In genomic region chr1:221714227-221715116, GRCh38 we compare ENCODE assay signal across 11 cellular contexts. TPM values are rescaled to one million over a fixed set of nuclear protein-coding genes. Genes with fewer than 3 reads are reported as not detected.
DNase-seq lines count a peak whose midpoint lies in the region; ATAC-seq and TF ChIP-seq lines count a peak whose summit lies in the region.
"Had no signal": no experiment of that assay in that cellular context is flagged by ENCODE, and none has a peak within 500 bp of the region (broad histone marks: within the 10 kb centered on the region; RNA-seq: fewer than 3 reads in every experiment).

No MANE protein-coding gene starts in this region.

- ATAC-seq in activated T-helper 17 cell treated with anti-CD3 and anti-CD28 coated beads, Interleukin-2, amount 50 U/mL, for 72 hours (replicated peaks): no peak
- ATAC-seq in GM19035 (IDR thresholded peaks at IDR 0.05; ENCODE audit: unreplicated experiment) (no peak), GM18511 (IDR thresholded peaks at IDR 0.05; ENCODE audit: unreplicated experiment) (no peak)

- H3K9me3 Mint-ChIP-seq in activated T-helper 17 cell treated with anti-CD3 and anti-CD28 coated beads, Interleukin-2, amount 50 U/mL, for 72 hours: no peaks in the 10 kb centered on the region
- no peaks in the 10 kb centered on the region for H3K9me3 Mint-ChIP-seq in mesothelial cell of epicardium

- H3K27me3 Mint-ChIP-seq in activated T-helper 17 cell treated with anti-CD3 and anti-CD28 coated beads, Interleukin-2, amount 50 U/mL, for 72 hours: no peaks in the 10 kb centered on the region
- no peaks in the 10 kb centered on the region for H3K27me3 Mint-ChIP-seq in mesothelial cell of epicardium (ENCODE audit: low read depth)
- H3K27me3 Mint-ChIP-seq: activated naive CD4-positive, alpha-beta T cell treated with anti-CD3 and anti-CD28 coated beads, Interleukin-2, amount 10 ng/mL, durations not matched to agents 7 days and 5 days had no signal

- DNase-seq in CD1c-positive myeloid dendritic cell (ENCODE audit: extremely low spot score) (peak; percentile 52), NCI-H1048 (lab: John Stamatoyannopoulos, UW) (peak; percentile 79), mesothelial cell of epicardium (ENCODE audit: low spot score in 2 of 2, unreplicated experiment in 2 of 2) (no peak), RKO (ENCODE audit: low spot score) (no peak), coronary artery (ENCODE audit: low spot score) (no peak)
- DNase-seq: activated naive CD4-positive, alpha-beta T cell treated with anti-CD3 and anti-CD28 coated beads, Interleukin-2, amount 10 ng/mL, durations not matched to agents 7 days and 5 days; tibial artery had no signal

- H3K4me1 Mint-ChIP-seq in activated T-helper 17 cell treated with anti-CD3 and anti-CD28 coated beads, Interleukin-2, amount 50 U/mL, for 72 hours: peaks cover 38% of the 10 kb centered on the region
- peaks cover 62% of the 10 kb centered on the region for H3K4me1 Mint-ChIP-seq in mesothelial cell of epicardium

- H3K36me3 Mint-ChIP-seq in activated T-helper 17 cell treated with anti-CD3 and anti-CD28 coated beads, Interleukin-2, amount 50 U/mL, for 72 hours (ENCODE audit: low read depth): no peaks in the 10 kb centered on the region
- no peaks in the 10 kb centered on the region for H3K36me3 Mint-ChIP-seq in mesothelial cell of epicardium

- peak overlapping the region; percentile 79 for H3K4me3 Mint-ChIP-seq in activated T-helper 17 cell treated with anti-CD3 and anti-CD28 coated beads, Interleukin-2, amount 50 U/mL, for 72 hours
- no peak overlapping the region for H3K4me3 Mint-ChIP-seq in mesothelial cell of epicardium

- H3K4me3 ChIP-seq in coronary artery: no peak overlapping the region
- H3K4me3 ChIP-seq: lung, tibial artery had no signal

- TF ChIP-seq CTCF in mesothelial cell of epicardium (IDR thresholded peaks at IDR 0.05; ENCODE audit: unreplicated experiment) (no peak), coronary artery (IDR thresholded peaks at IDR 0.05) (no peak)

- peak overlapping the region; percentile 94 for H3K27ac Mint-ChIP-seq in activated T-helper 17 cell treated with anti-CD3 and anti-CD28 coated beads, Interleukin-2, amount 50 U/mL, for 72 hours
- H3K27ac Mint-ChIP-seq in mesothelial cell of epicardium: peak overlapping the region; percentile 55

- no peak overlapping the region for H3K27ac ChIP-seq in coronary artery
- H3K27ac ChIP-seq: tibial artery had no signal

RNA-seq across cellular contexts. Expression of gene DUSP10, which starts 27.4 kb away (rescaled TPM):
- total RNA-seq in activated T-helper 17 cell treated with anti-CD3 and anti-CD28 coated beads, Interleukin-2, amount 50 U/mL, for 72 hours: 10 to 100 TPM in 1 of 2 donors, 1 to 10 TPM in 1; 8.2 to 11.7 TPM
- 3.5 to 4.0 TPM (median 3.7 TPM) in 3 replicates for total RNA-seq in mesothelial cell of epicardium

Comparison
In these comparisons a context has a peak if more than half of its experiments do, and no peak if none do; other contexts are left out.
1. DNase-seq: peak in CD1c-positive myeloid dendritic cell (single experiment) and NCI-H1048 (single experiment); none in mesothelial cell of epicardium (0 of 2), RKO (single experiment) and coronary artery (single experiment).